In genomic region chr5:78359455-78359830, GRCh38 we compare ENCODE assay signal across 2 cellular contexts.
TF ChIP-seq lines count a peak whose summit lies in the region.

No MANE protein-coding gene starts in this region.

TF ChIP-seq in GM12878, 131 proteins besides CTCF, POLR2A, EP300 and RAD21:
- peak; percentile 11; the same call in 1 of the 2 replicates for TF ChIP-seq MLLT1 (IDR thresholded peaks at IDR 0.05)

TF ChIP-seq in HepG2, 621 proteins besides CTCF, POLR2A, EP300 and RAD21:
- TF ChIP-seq ZNF615 (CRISPR knock-in tag; IDR thresholded peaks at IDR 0.05; ENCODE audit: borderline replicate concordance) (0 out of 2 replicates have a peak, but pooled peaks have one; percentile 16), ZBTB38 (CRISPR knock-in tag; IDR thresholded peaks at IDR 0.05) (0 out of 2 replicates have a peak, but pooled peaks have one; percentile 18)
